Comparison of ENCODE assay signal across 1 cellular context in genomic region chr22:35801301-35801700, GRCh38.
TF ChIP-seq lines count a peak whose summit lies in the region.
"Not testable (repeated sequence)": the region's sequence is repeated elsewhere in the genome, so short reads cannot be mapped to it uniquely, and the experiment has no call there.

No MANE protein-coding gene starts in this region.

TF ChIP-seq in HepG2, 621 proteins besides CTCF, POLR2A, EP300 and RAD21 (continued from another document and continues in another):
- TF ChIP-seq ATF4 (CRISPR knock-in tag; IDR thresholded peaks at IDR 0.05) (0 out of 4 replicates have a peak, but pooled peaks of 1 of the 2 experiments have one; percentile 45), TEAD3 (CRISPR knock-in tag; optimal IDR thresholded peaks at IDR 0.05; ENCODE audit: borderline replicate concordance) (peak; percentile 18), FOXA1 (IDR thresholded peaks at IDR 0.05) (peak; percentile 45; the same call in 1 of the 2 replicates), FOXA1 (CRISPR knock-in tag; IDR thresholded peaks at IDR 0.05) (peak; percentile 54), AHDC1 (CRISPR knock-in tag; IDR thresholded peaks at IDR 0.05; ENCODE audit: borderline replicate concordance) (peak; percentile 58; the same call in 1 of the 2 replicates), ZMYM2 (CRISPR knock-in tag; IDR thresholded peaks at IDR 0.05) (peak; percentile 62; the same call in 1 of the 2 replicates), ADNP (CRISPR knock-in tag; IDR thresholded peaks at IDR 0.05) (peak; percentile 59; the same call in 1 of the 2 replicates), ZMYM3 (CRISPR knock-in tag; IDR thresholded peaks at IDR 0.05) (0 out of 2 replicates have a peak, but pooled peaks have one; percentile 41), RCOR2 (CRISPR knock-in tag; IDR thresholded peaks at IDR 0.05) (peak; percentile 22; the same call in 1 of the 2 replicates), MAZ (IDR thresholded peaks at IDR 0.05; ENCODE audit: borderline replicate concordance, low read depth, low read length) (peak; percentile 48; the same call in 1 of the 2 replicates), GATAD2A (CRISPR knock-in tag; IDR thresholded peaks at IDR 0.05) (peak; percentile 58; the same call in 1 of the 2 replicates), ZBTB43 (CRISPR knock-in tag; conservative IDR thresholded peaks at IDR 0.05) (0 out of 2 replicates have a peak, but pooled peaks have one; percentile 32), ZNF646 (CRISPR knock-in tag; IDR thresholded peaks at IDR 0.05) (peak; percentile 79), FOXK1 (CRISPR knock-in tag; IDR thresholded peaks at IDR 0.05; ENCODE audit: borderline replicate concordance, low read depth) (0 out of 2 replicates have a peak, but pooled peaks have one; percentile 21), HDAC1 (CRISPR knock-in tag; IDR thresholded peaks at IDR 0.05) (peak; percentile 29; the same call in 1 of the 2 replicates), ARID5B (CRISPR knock-in tag; IDR thresholded peaks at IDR 0.05) (peak; percentile 52), KLF16 (CRISPR knock-in tag; IDR thresholded peaks at IDR 0.05) (0 out of 4 replicates have a peak, but pooled peaks of 1 of the 2 experiments have one; percentile 30), SALL1 (CRISPR knock-in tag; IDR thresholded peaks at IDR 0.05) (peak; percentile 57; the same call in 1 of the 2 replicates), FOXA3 (CRISPR knock-in tag; IDR thresholded peaks at IDR 0.05) (peak; percentile 67), POGZ (CRISPR knock-in tag; IDR thresholded peaks at IDR 0.05) (peak; percentile 66), JUNB (CRISPR knock-in tag; IDR thresholded peaks at IDR 0.05; ENCODE audit: borderline replicate concordance) (peak; percentile 69; the same call in 1 of the 2 replicates)
- TF ChIP-seq, protein P1, sequence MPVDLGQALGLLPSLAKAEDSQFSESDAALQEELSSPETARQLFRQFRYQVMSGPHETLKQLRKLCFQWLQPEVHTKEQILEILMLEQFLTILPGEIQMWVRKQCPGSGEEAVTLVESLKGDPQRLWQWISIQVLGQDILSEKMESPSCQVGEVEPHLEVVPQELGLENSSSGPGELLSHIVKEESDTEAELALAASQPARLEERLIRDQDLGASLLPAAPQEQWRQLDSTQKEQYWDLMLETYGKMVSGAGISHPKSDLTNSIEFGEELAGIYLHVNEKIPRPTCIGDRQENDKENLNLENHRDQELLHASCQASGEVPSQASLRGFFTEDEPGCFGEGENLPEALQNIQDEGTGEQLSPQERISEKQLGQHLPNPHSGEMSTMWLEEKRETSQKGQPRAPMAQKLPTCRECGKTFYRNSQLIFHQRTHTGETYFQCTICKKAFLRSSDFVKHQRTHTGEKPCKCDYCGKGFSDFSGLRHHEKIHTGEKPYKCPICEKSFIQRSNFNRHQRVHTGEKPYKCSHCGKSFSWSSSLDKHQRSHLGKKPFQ (CRISPR knock-in tag; IDR thresholded peaks at IDR 0.05; ENCODE audit: insufficient replicate concordance) = peak; percentile 75
- TF ChIP-seq MAZ (CRISPR knock-in tag; IDR thresholded peaks at IDR 0.05; ENCODE audit: low read depth) = not testable (repeated sequence)
- TF ChIP-seq, protein P2, sequence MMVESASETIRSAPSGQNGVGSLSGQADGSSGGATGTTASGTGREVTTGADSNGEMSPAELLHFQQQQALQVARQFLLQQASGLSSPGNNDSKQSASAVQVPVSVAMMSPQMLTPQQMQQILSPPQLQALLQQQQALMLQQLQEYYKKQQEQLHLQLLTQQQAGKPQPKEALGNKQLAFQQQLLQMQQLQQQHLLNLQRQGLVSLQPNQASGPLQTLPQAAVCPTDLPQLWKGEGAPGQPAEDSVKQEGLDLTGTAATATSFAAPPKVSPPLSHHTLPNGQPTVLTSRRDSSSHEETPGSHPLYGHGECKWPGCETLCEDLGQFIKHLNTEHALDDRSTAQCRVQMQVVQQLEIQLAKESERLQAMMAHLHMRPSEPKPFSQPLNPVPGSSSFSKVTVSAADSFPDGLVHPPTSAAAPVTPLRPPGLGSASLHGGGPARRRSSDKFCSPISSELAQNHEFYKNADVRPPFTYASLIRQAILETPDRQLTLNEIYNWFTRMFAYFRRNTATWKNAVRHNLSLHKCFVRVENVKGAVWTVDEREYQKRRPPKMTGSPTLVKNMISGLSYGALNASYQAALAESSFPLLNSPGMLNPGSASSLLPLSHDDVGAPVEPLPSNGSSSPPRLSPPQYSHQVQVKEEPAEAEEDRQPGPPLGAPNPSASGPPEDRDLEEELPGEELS (CRISPR knock-in tag; IDR thresholded peaks at IDR 0.05) = peak; percentile 61
- TF ChIP-seq, protein P3, sequence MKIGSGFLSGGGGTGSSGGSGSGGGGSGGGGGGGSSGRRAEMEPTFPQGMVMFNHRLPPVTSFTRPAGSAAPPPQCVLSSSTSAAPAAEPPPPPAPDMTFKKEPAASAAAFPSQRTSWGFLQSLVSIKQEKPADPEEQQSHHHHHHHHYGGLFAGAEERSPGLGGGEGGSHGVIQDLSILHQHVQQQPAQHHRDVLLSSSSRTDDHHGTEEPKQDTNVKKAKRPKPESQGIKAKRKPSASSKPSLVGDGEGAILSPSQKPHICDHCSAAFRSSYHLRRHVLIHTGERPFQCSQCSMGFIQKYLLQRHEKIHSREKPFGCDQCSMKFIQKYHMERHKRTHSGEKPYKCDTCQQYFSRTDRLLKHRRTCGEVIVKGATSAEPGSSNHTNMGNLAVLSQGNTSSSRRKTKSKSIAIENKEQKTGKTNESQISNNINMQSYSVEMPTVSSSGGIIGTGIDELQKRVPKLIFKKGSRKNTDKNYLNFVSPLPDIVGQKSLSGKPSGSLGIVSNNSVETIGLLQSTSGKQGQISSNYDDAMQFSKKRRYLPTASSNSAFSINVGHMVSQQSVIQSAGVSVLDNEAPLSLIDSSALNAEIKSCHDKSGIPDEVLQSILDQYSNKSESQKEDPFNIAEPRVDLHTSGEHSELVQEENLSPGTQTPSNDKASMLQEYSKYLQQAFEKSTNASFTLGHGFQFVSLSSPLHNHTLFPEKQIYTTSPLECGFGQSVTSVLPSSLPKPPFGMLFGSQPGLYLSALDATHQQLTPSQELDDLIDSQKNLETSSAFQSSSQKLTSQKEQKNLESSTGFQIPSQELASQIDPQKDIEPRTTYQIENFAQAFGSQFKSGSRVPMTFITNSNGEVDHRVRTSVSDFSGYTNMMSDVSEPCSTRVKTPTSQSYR (CRISPR knock-in tag; IDR thresholded peaks at IDR 0.05; ENCODE audit: borderline replicate concordance) = peak; percentile 81
